ENCODE assay signal across 8 cellular contexts in the genomic region with DNA sequence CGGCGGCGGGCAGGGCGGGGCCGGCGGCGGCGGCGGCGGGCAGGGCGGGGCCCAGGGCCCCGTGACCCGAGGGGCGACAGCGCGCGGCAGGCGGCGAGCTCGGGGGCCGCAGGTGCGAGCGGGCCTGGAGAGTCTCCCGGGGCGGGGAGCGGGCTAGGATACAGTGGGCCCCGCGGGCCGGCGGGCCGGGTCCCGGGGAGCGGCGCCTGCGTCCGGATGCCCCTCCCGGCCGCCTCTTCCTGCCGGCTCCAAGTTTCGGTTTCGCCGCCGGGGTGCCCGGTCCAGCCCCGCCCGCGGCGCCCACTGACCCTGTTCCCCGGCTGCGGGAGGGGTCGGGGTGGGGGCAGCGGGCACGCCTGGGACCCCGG. TPM values are rescaled to one million over a fixed set of nuclear protein-coding genes. Genes with fewer than 3 reads are reported as not detected.
DNase-seq lines count a peak whose midpoint lies in the region; ATAC-seq and TF ChIP-seq lines count a peak whose summit lies in the region.

A gene (plus strand): TSS at position 62 of the 368 bp plus-strand sequence. CDS start 2,830 bp downstream, outside the sequence.

- no peaks in the 10 kb centered on the region for H3K27me3 Mint-ChIP-seq in effector memory CD8-positive, alpha-beta T cell
- no peaks in the 10 kb centered on the region for H3K27me3 Mint-ChIP-seq in memory B cell

- H3K4me1 Mint-ChIP-seq in effector memory CD8-positive, alpha-beta T cell (ENCODE audit: low read depth in 2 of 2) = peaks cover 50 to 52% of the 10 kb centered on the region in 2 donors
- H3K4me1 Mint-ChIP-seq in memory B cell = peaks cover 35% of the 10 kb centered on the region

- peak; percentile 74 for DNase-seq in BE2C
- peak; percentile 10 for DNase-seq in MV-4-11 (lab: John Stamatoyannopoulos, UW)
- peak; percentile 23 to 33 for DNase-seq in activated CD4-positive, alpha-beta T cell treated with anti-CD3 and anti-CD28 coated beads, Interleukin-2, amount 50 U/mL, for 4 hours
- peak; percentile 33 to 47 (median 41) for DNase-seq in effector memory CD8-positive, alpha-beta T cell
- DNase-seq in memory B cell (ENCODE audit: low spot score in 2 of 2) = peak; percentile 49 to 66
- peak in 23 of 49 donors; percentile 15 to 84 (median 43) for DNase-seq in substantia nigra (lab: John Stamatoyannopoulos, UW)
- no peak for DNase-seq in kidney glomerular epithelial cell (lab: John Stamatoyannopoulos, UW)

- peak within 1 kb of the TSS; percentile 90 to 98 for H3K4me3 Mint-ChIP-seq in effector memory CD8-positive, alpha-beta T cell
- H3K4me3 Mint-ChIP-seq in memory B cell = peak within 1 kb of the TSS; percentile 99

- ATAC-seq in GM19035 (IDR thresholded peaks at IDR 0.05; ENCODE audit: unreplicated experiment) = peak; percentile 34
- peak; percentile 31 for ATAC-seq in effector memory CD8-positive, alpha-beta T cell (replicated peaks)
- peak; percentile 47 for ATAC-seq in memory B cell (ENCODE audit: low read depth)

- TF ChIP-seq CTCF in BE2C (IDR thresholded peaks at IDR 0.05; ENCODE audit: low read depth, low read length) = no peak

- no peaks in the 10 kb centered on the region for H3K9me3 Mint-ChIP-seq in effector memory CD8-positive, alpha-beta T cell
- no peaks in the 10 kb centered on the region for H3K9me3 Mint-ChIP-seq in memory B cell

- H3K9me3 ChIP-seq in BE2C = no peaks in the 10 kb centered on the region

- H3K4me1 ChIP-seq in BE2C = peaks cover 16% of the 10 kb centered on the region

- H3K36me3 ChIP-seq in BE2C = no peaks in the 10 kb centered on the region

- H3K27ac Mint-ChIP-seq in effector memory CD8-positive, alpha-beta T cell = peak within 1 kb of the TSS; percentile 98 to 99
- peak within 1 kb of the TSS; percentile 97 for H3K27ac Mint-ChIP-seq in memory B cell

- H3K27me3 ChIP-seq in BE2C = no peaks in the 10 kb centered on the region

- H3K27ac ChIP-seq in substantia nigra (ENCODE audit: low read depth, low read length, poor library complexity, severe bottlenecking) = peak within 1 kb of the TSS; percentile 91

- H3K4me3 ChIP-seq in BE2C (ENCODE audit: low read depth, low read length) = peak within 1 kb of the TSS; percentile 82

- H3K36me3 Mint-ChIP-seq in effector memory CD8-positive, alpha-beta T cell (ENCODE audit: insufficient read depth) = peaks cover 42% of the 10 kb centered on the region
- H3K36me3 Mint-ChIP-seq in memory B cell = peaks cover 2% of the 10 kb centered on the region

RNA-seq across cellular contexts. Expression of the gene that starts here (rescaled TPM):
- 37.4 TPM for polyA plus RNA-seq in BE2C (2012; ENCODE audit: insufficient read depth, insufficient read length, low read depth)
